In genomic region chr13:114266241-114266640, GRCh38 we compare ENCODE assay signal across 20 cellular contexts. TPM values are rescaled to one million over a fixed set of nuclear protein-coding genes. Genes with fewer than 3 reads are reported as not detected.
DNase-seq lines count a peak whose midpoint lies in the region; ATAC-seq, FAIRE-seq and TF ChIP-seq lines count a peak whose summit lies in the region.
"Had no signal": no experiment of that assay in that cellular context is flagged by ENCODE, and none has a peak within 500 bp of the region (broad histone marks: within the 10 kb centered on the region; RNA-seq: fewer than 3 reads in every experiment).

No MANE protein-coding gene starts in this region.

- no peaks in the 10 kb centered on the region for H3K9me1 ChIP-seq in K562 (ENCODE audit: control insufficient read depth, insufficient read depth, low read length)

- peaks cover 45% of the 10 kb centered on the region for H3F3A ChIP-seq in SK-N-SH (replicated peaks; ENCODE audit: insufficient read depth)

- TF ChIP-seq CTCF in SK-N-SH (IDR thresholded peaks at IDR 0.05) = no peak
- no peak for TF ChIP-seq CTCF in K562 (IDR thresholded peaks at IDR 0.05 in 2 of 3, conservative IDR thresholded peaks at IDR 0.05 in 1 of 3; ENCODE audit: insufficient read depth in 2 of 3, low read depth in 1 of 3, low read length in 3 of 3)
- TF ChIP-seq CTCF in osteocyte (IDR thresholded peaks at IDR 0.05) = no peak

- CTCF ChIA-PET in SK-N-SH (lab: Yijun Ruan, JAX) = no interaction called here
- CTCF ChIA-PET in CD8-positive, alpha-beta memory T cell (lab: Charles Lee) = no interaction called here
- CTCF ChIA-PET in K562 (lab: Yijun Ruan, JAX; ENCODE audit: low intra/inter-chr PET ratio) = no interaction called here

- peaks cover 64 to 86% of the 10 kb centered on the region in 2 experiments for H3K36me3 ChIP-seq in SK-N-SH (replicated peaks in 1 of 2; ENCODE audit: control insufficient read depth in 1 of 2, insufficient read depth in 2 of 2, low read length in 1 of 2)
- peaks cover 30% of the 10 kb centered on the region for H3K36me3 ChIP-seq in CD8-positive, alpha-beta memory T cell (ENCODE audit: insufficient read depth, low read length)
- H3K36me3 ChIP-seq in K562 (ENCODE audit: control insufficient read depth, insufficient read depth, low read length) = peaks cover 88% of the 10 kb centered on the region

- H4K20me1 ChIP-seq in SK-N-SH (ENCODE audit: insufficient read depth) (no peaks in the 10 kb centered on the region), K562 (replicated peaks; ENCODE audit: control insufficient read depth, insufficient read depth, low read length) (no peaks in the 10 kb centered on the region)

- in situ Hi-C loops in K562 (cut with MboI) = no loop called here

- BruUV-seq in K562 (replicated peaks; lab: Mats Ljungman, UMichigan) = no TSS peak

- no peaks in the 10 kb centered on the region for H3K27me3 Mint-ChIP-seq in CD8-positive, alpha-beta memory T cell
- H3K27me3 Mint-ChIP-seq in osteocyte (ENCODE audit: unreplicated experiment) = no peaks in the 10 kb centered on the region

- peaks cover 66 to 73% (median 71%) of the 10 kb centered on the region in 3 donors for H3K4me1 Mint-ChIP-seq in CD8-positive, alpha-beta memory T cell
- H3K4me1 Mint-ChIP-seq in osteocyte (ENCODE audit: unreplicated experiment) = peaks cover 28% of the 10 kb centered on the region
- H3K4me1 Mint-ChIP-seq: CD14-positive monocyte had no signal

- H3K27ac Mint-ChIP-seq in CD8-positive, alpha-beta memory T cell = peak overlapping the region in 4 of 8 donors; percentile 3 to 43 (median 22)
- peak overlapping the region; percentile 23 for H3K27ac Mint-ChIP-seq in osteocyte (ENCODE audit: unreplicated experiment)
- H3K27ac Mint-ChIP-seq: CD14-positive monocyte had no signal

- DNase-seq in SK-N-SH = no peak
- no peak for DNase-seq in CD8-positive, alpha-beta memory T cell
- no peak for DNase-seq in K562 (ENCODE audit: extremely low read depth in 1 of 4, low spot score in 3 of 4)
- DNase-seq in osteocyte (ENCODE audit: extremely low spot score, unreplicated experiment) = no peak
- DNase-seq in stimulated activated CD8-positive, alpha-beta memory T cell treated with anti-CD3 and anti-CD28 coated beads, Interleukin-4, amount 100 ng/mL, for 48 hours = no peak
- DNase-seq in stimulated activated CD4-positive, alpha-beta T cell treated with anti-CD3 and anti-CD28 coated beads, Interleukin-15, amount 100 ng/mL, for 24 hours = no peak
- DNase-seq: GF-D8, Karpas-422, MG63, NCI-H1092, NCI-H1436 treated with DMSO at 0.1 percent for 48 hours, NCI-H2029, NCI-H2171, NCI-H526, SJCRH30 had no signal

- H3K4me3 ChIP-seq in SK-N-SH (ENCODE audit: low read depth in 2 of 2, low read length in 1 of 2) = no peak overlapping the region
- H3K4me3 ChIP-seq in CD8-positive, alpha-beta memory T cell (ENCODE audit: low read length) = no peak overlapping the region
- no peak overlapping the region for H3K4me3 ChIP-seq in K562
- H3K4me3 ChIP-seq: HAP-1, MG63, SJCRH30 had no signal

- no peak for TF ChIP-seq RAD21 in SK-N-SH (IDR thresholded peaks at IDR 0.05; ENCODE audit: low read length)
- no peak for TF ChIP-seq RAD21 in K562 (CRISPR knock-in tag; conservative IDR thresholded peaks at IDR 0.05 in 1 of 2, IDR thresholded peaks at IDR 0.05 in 1 of 2)

- H3K36me3 Mint-ChIP-seq in CD8-positive, alpha-beta memory T cell = peaks cover 18 to 75% (median 35%) of the 10 kb centered on the region in 3 donors
- peaks cover 57% of the 10 kb centered on the region for H3K36me3 Mint-ChIP-seq in osteocyte (ENCODE audit: unreplicated experiment)

- POLR2A ChIA-PET in SK-N-SH (lab: Yijun Ruan, JAX) (no interaction called here), K562 (lab: Yijun Ruan, JAX) (no interaction called here)
- POLR2A ChIA-PET in CD8-positive, alpha-beta memory T cell (lab: Charles Lee) = interaction anchor here (0.6 to 0.7 kb wide), 2 partner anchors 13 to 31 kb away, joined by 3 read pairs; no protein-coding TSS in a partner anchor

- H3K9ac ChIP-seq in SK-N-SH (peak overlapping the region; percentile 29; the same call in 1 of the 2 replicates), K562 (ENCODE audit: insufficient read depth in 1 of 2, low read depth in 2 of 2, low read length in 2 of 2) (no peak overlapping the region)

- H2AFZ ChIP-seq in SK-N-SH (ENCODE audit: low read depth) = no peak overlapping the region
- H2AFZ ChIP-seq in K562 (ENCODE audit: low read depth, low read length) = no peak overlapping the region

- no peak for TF ChIP-seq POLR2A in K562 (conservative IDR thresholded peaks at IDR 0.05)

- H3K27ac ChIP-seq in SK-N-SH (ENCODE audit: low read depth in 2 of 2, low read length in 1 of 2) = peak overlapping the region in 1 of 2 experiments; percentile 84; a peak in 2 of 4 replicates
- H3K27ac ChIP-seq in CD8-positive, alpha-beta memory T cell (ENCODE audit: low read depth, low read length) = no peak overlapping the region
- H3K27ac ChIP-seq in K562 (ENCODE audit: extremely low read depth, low read depth, low read length) = no peak overlapping the region
- H3K27ac ChIP-seq: 22Rv1, SJCRH30 had no signal

- ATAC-seq in SK-N-SH treated with all-trans-retinoic acid at 6 μM for 48 hours (no peak), K562 (no peak), HG03432 (IDR thresholded peaks at IDR 0.05; ENCODE audit: unreplicated experiment) (no peak)

- 100% methylated on average over 5 of the region's 5 CpGs for WGBS in SK-N-SH (ENCODE audit: low lambda C conversion rate)
- 96% methylated on average over 4 of the region's 5 CpGs for WGBS in K562 (ENCODE audit: insufficient coverage, low coverage, missing lambda C conversion rate)

- H3K4me3 Mint-ChIP-seq in CD8-positive, alpha-beta memory T cell = peak overlapping the region in 5 of 7 donors; percentile 44 to 89 (median 67)
- no peak overlapping the region for H3K4me3 Mint-ChIP-seq in osteocyte (ENCODE audit: unreplicated experiment)
- H3K4me3 Mint-ChIP-seq: CD14-positive monocyte had no signal

- H3K9me3 Mint-ChIP-seq in CD8-positive, alpha-beta memory T cell = peaks cover 0 to 4% (median 0%) of the 10 kb centered on the region in 5 donors
- no peaks in the 10 kb centered on the region for H3K9me3 Mint-ChIP-seq in osteocyte (ENCODE audit: unreplicated experiment)

- H3K27me3 ChIP-seq in SK-N-SH (ENCODE audit: insufficient read depth) (no peaks in the 10 kb centered on the region), K562 (ENCODE audit: control insufficient read depth in 2 of 2, insufficient read depth in 2 of 2, low read length in 2 of 2) (no peaks in the 10 kb centered on the region)
- no peaks in the 10 kb centered on the region for H3K27me3 ChIP-seq in CD8-positive, alpha-beta memory T cell (ENCODE audit: insufficient read depth, low read length, poor library complexity, severe bottlenecking)
- H3K27me3 ChIP-seq: MG63, SJCRH30 had no signal

- no peaks in the 10 kb centered on the region for H3K9me2 ChIP-seq in SK-N-SH

- TF ChIP-seq EP300 in SK-N-SH (IDR thresholded peaks at IDR 0.05; ENCODE audit: borderline replicate concordance in 1 of 2, low read depth in 1 of 2, low read length in 1 of 2) = no peak
- TF ChIP-seq EP300 in K562 (IDR thresholded peaks at IDR 0.05; ENCODE audit: low read length) = no peak

- H3K79me2 ChIP-seq in SK-N-SH (ENCODE audit: insufficient read depth) (peaks cover 8% of the 10 kb centered on the region; the same call in 1 of the 2 replicates), K562 (ENCODE audit: control insufficient read depth, insufficient read depth, low read length) (no peaks in the 10 kb centered on the region)

- no peak for FAIRE-seq in K562 (lab: Jason Lieb, UNC)

- H3K9me3 ChIP-seq in SK-N-SH = no peaks in the 10 kb centered on the region
- H3K9me3 ChIP-seq in CD8-positive, alpha-beta memory T cell (ENCODE audit: low read length) = no peaks in the 10 kb centered on the region
- peaks cover 2% of the 10 kb centered on the region; the same call in 1 of the 2 replicates for H3K9me3 ChIP-seq in K562 (replicated peaks; ENCODE audit: control insufficient read depth, insufficient read depth, low read depth, low read length)
- H3K9me3 ChIP-seq: HAP-1, MG63, SJCRH30 had no signal

- H3K4me2 ChIP-seq in SK-N-SH (peak overlapping the region; percentile 63), K562 (ENCODE audit: insufficient read depth, low read length) (no peak overlapping the region)

- intact Hi-C loops in K562 (cut with micrococcal nuclease) = no loop called here

- H3K4me1 ChIP-seq in SK-N-SH (ENCODE audit: control insufficient read depth in 1 of 2, insufficient read depth in 2 of 2, low read depth in 1 of 2, low read length in 1 of 2) (peaks cover 0 to 24% of the 10 kb centered on the region in 2 experiments; a peak in 2 of 4 replicates), K562 (replicated peaks in 1 of 2; ENCODE audit: control insufficient read depth in 2 of 2, insufficient read depth in 2 of 2, low read length in 2 of 2) (no peaks in the 10 kb centered on the region)
- H3K4me1 ChIP-seq in CD8-positive, alpha-beta memory T cell (ENCODE audit: insufficient read depth, low read length) = peaks cover 44% of the 10 kb centered on the region
- H3K4me1 ChIP-seq: SJCRH30 had no signal

RNA-seq across cellular contexts. Expression of gene UPF3A, which starts 15.2 kb away (rescaled TPM):
- 63.2 and 74.4 TPM in 2 replicates for polyA plus RNA-seq in SK-N-SH (2012; rRNA removed)
- 59.8 and 69.6 TPM in 2 replicates for polyA plus RNA-seq in SK-N-SH (2012; cell fraction: cytosol; rRNA removed)
- polyA plus RNA-seq in SK-N-SH (2012; cell fraction: nucleus; rRNA removed) = 154 and 180 TPM in 2 replicates
- total RNA-seq in CD8-positive, alpha-beta memory T cell = 10 to 100 TPM; 48.0 to 52.9 TPM
- polyA plus RNA-seq in CD8-positive, alpha-beta memory T cell = 41.4 TPM
- 115 and 227 TPM in 2 replicates for total RNA-seq in K562 (2011; cell fraction: chromatin; rRNA removed; ENCODE audit: low replicate concordance)
- 74.5 and 80.1 TPM in 2 replicates for total RNA-seq in K562 (2011; cell fraction: nucleolus; rRNA removed)
- total RNA-seq in K562 (2011; cell fraction: nucleoplasm; rRNA removed) = 135 and 213 TPM in 2 replicates
- total RNA-seq in K562 (2014; rRNA removed) = 36.2 and 57.8 TPM in 2 replicates
- 39.1 and 40.5 TPM in 2 replicates for total RNA-seq in K562 (2014; rRNA removed; fragmentation: Illumina TruSeq; extraction: Trizol)
- 44.2 and 48.2 TPM in 2 replicates for total RNA-seq in K562 (2015; rRNA removed; fragmentation: Illumina TruSeq; extraction: Trizol)
- total RNA-seq in K562 (2021) = 36.0 and 40.9 TPM in 2 replicates
- polyA plus RNA-seq in K562 (2011; rRNA removed) = 56.7 and 59.9 TPM in 2 replicates
- 27.1 and 32.5 TPM in 2 replicates for polyA plus RNA-seq in K562 (2011; cell fraction: cytosol; rRNA removed)
- polyA plus RNA-seq in K562 (2011; cell fraction: nucleus; rRNA removed) = 97.8 and 111 TPM in 2 replicates
- polyA plus RNA-seq in K562 (2012) = 50.7 and 62.2 TPM in 2 replicates
- polyA plus RNA-seq in K562 (2014; fragmentation: Illumina TruSeq; extraction: Trizol) = 56.1 and 64.8 TPM in 2 replicates
- polyA plus RNA-seq in K562 (2014; fragmentation: Nextera tagmentation; extraction: Ambion mirVana) = 10 to 100 TPM; 15.6 to 17.5 TPM
- 64.1 and 76.5 TPM in 2 replicates for polyA plus RNA-seq in K562 (2014; rRNA removed)
- polyA minus RNA-seq in K562 (2011; rRNA and poly(A)+ RNA removed) = 27.1 and 29.9 TPM in 2 replicates
- 13.0 and 14.2 TPM in 2 replicates for polyA minus RNA-seq in K562 (2011; cell fraction: cytosol; rRNA and poly(A)+ RNA removed)
- 38.2 and 48.3 TPM in 2 replicates for polyA minus RNA-seq in K562 (2011; cell fraction: nucleus; rRNA and poly(A)+ RNA removed)
- 55.3 and 63.1 TPM in 2 replicates for total RNA-seq in osteocyte

RNA-seq across cellular contexts. Expression of gene CDC16, which starts 31.5 kb away (rescaled TPM):
- polyA plus RNA-seq in SK-N-SH (2012; rRNA removed) = 56.9 and 77.2 TPM in 2 replicates
- 61.0 and 69.3 TPM in 2 replicates for polyA plus RNA-seq in SK-N-SH (2012; cell fraction: cytosol; rRNA removed)
- polyA plus RNA-seq in SK-N-SH (2012; cell fraction: nucleus; rRNA removed) = 97.4 and 179 TPM in 2 replicates
- 10 to 100 TPM; 74.7 to 79.5 TPM for total RNA-seq in CD8-positive, alpha-beta memory T cell
- polyA plus RNA-seq in CD8-positive, alpha-beta memory T cell = 22.1 TPM
- total RNA-seq in K562 (2011; cell fraction: chromatin; rRNA removed; ENCODE audit: low replicate concordance) = 144 and 291 TPM in 2 replicates
- total RNA-seq in K562 (2011; cell fraction: nucleolus; rRNA removed) = 66.0 and 82.0 TPM in 2 replicates
- total RNA-seq in K562 (2011; cell fraction: nucleoplasm; rRNA removed) = 130 and 163 TPM in 2 replicates
- 26.4 and 28.2 TPM in 2 replicates for total RNA-seq in K562 (2014; rRNA removed)
- 51.6 and 58.7 TPM in 2 replicates for total RNA-seq in K562 (2014; rRNA removed; fragmentation: Illumina TruSeq; extraction: Trizol)
- total RNA-seq in K562 (2015; rRNA removed; fragmentation: Illumina TruSeq; extraction: Trizol) = 46.9 and 48.5 TPM in 2 replicates
- 54.0 and 59.7 TPM in 2 replicates for total RNA-seq in K562 (2021)
- polyA plus RNA-seq in K562 (2011; rRNA removed) = 101 and 102 TPM in 2 replicates
- 28.9 and 36.2 TPM in 2 replicates for polyA plus RNA-seq in K562 (2011; cell fraction: cytosol; rRNA removed)
- 171 and 301 TPM in 2 replicates for polyA plus RNA-seq in K562 (2011; cell fraction: nucleus; rRNA removed)
- polyA plus RNA-seq in K562 (2012) = 44.2 and 83.9 TPM in 2 replicates
- 65.7 and 70.2 TPM in 2 replicates for polyA plus RNA-seq in K562 (2014; fragmentation: Illumina TruSeq; extraction: Trizol)
- 10 to 100 TPM; 23.2 to 29.8 TPM for polyA plus RNA-seq in K562 (2014; fragmentation: Nextera tagmentation; extraction: Ambion mirVana)
- polyA plus RNA-seq in K562 (2014; rRNA removed) = 67.6 and 68.0 TPM in 2 replicates
- polyA minus RNA-seq in K562 (2011; rRNA and poly(A)+ RNA removed) = 82.2 and 103 TPM in 2 replicates
- polyA minus RNA-seq in K562 (2011; cell fraction: cytosol; rRNA and poly(A)+ RNA removed) = 28.1 and 34.2 TPM in 2 replicates
- polyA minus RNA-seq in K562 (2011; cell fraction: nucleus; rRNA and poly(A)+ RNA removed) = 72.6 and 131 TPM in 2 replicates
- total RNA-seq in osteocyte = 72.6 and 73.7 TPM in 2 replicates

RNA-seq across cellular contexts. Expression of gene CHAMP1, which starts 48.1 kb away (rescaled TPM):
- polyA plus RNA-seq in SK-N-SH (2012; rRNA removed) (25.9 and 28.6 TPM in 2 replicates), K562 (2011; rRNA removed) (17.3 and 24.2 TPM in 2 replicates), K562 (2014; fragmentation: Illumina TruSeq; extraction: Trizol) (35.8 and 40.6 TPM in 2 replicates), K562 (2014; fragmentation: Nextera tagmentation; extraction: Ambion mirVana) (under 1 TPM; 0.70 to 0.84 TPM), K562 (2014; rRNA removed) (21.7 and 26.7 TPM in 2 replicates)
- 29.3 and 29.4 TPM in 2 replicates for polyA plus RNA-seq in SK-N-SH (2012; cell fraction: cytosol; rRNA removed)
- polyA plus RNA-seq in SK-N-SH (2012; cell fraction: nucleus; rRNA removed) = 13.8 and 14.7 TPM in 2 replicates
- total RNA-seq in CD8-positive, alpha-beta memory T cell = 10 to 100 TPM; 42.6 to 48.3 TPM
- polyA plus RNA-seq in CD8-positive, alpha-beta memory T cell = 7.3 TPM
- 20.2 and 38.7 TPM in 2 replicates for total RNA-seq in K562 (2011; cell fraction: chromatin; rRNA removed; ENCODE audit: low replicate concordance)
- total RNA-seq in K562 (2011; cell fraction: nucleolus; rRNA removed) = 11.8 and 13.4 TPM in 2 replicates
- 25.7 and 37.6 TPM in 2 replicates for total RNA-seq in K562 (2011; cell fraction: nucleoplasm; rRNA removed)
- total RNA-seq in K562 (2014; rRNA removed) (15.3 and 16.6 TPM in 2 replicates), K562 (2014; rRNA removed; fragmentation: Illumina TruSeq; extraction: Trizol) (14.2 and 14.6 TPM in 2 replicates), K562 (2015; rRNA removed; fragmentation: Illumina TruSeq; extraction: Trizol) (11.7 and 13.4 TPM in 2 replicates), K562 (2021) (30.8 and 32.4 TPM in 2 replicates), osteocyte (22.4 and 23.2 TPM in 2 replicates)
- polyA plus RNA-seq in K562 (2011; cell fraction: cytosol; rRNA removed) = 30.1 and 30.3 TPM in 2 replicates
- polyA plus RNA-seq in K562 (2011; cell fraction: nucleus; rRNA removed) = 18.4 and 22.0 TPM in 2 replicates
- polyA plus RNA-seq in K562 (2012) = 21.9 and 24.0 TPM in 2 replicates
- polyA minus RNA-seq in K562 (2011; rRNA and poly(A)+ RNA removed) = 14.3 and 17.2 TPM in 2 replicates
- polyA minus RNA-seq in K562 (2011; cell fraction: cytosol; rRNA and poly(A)+ RNA removed) = 14.4 and 16.6 TPM in 2 replicates
- 12.0 and 13.0 TPM in 2 replicates for polyA minus RNA-seq in K562 (2011; cell fraction: nucleus; rRNA and poly(A)+ RNA removed)
